ENCODE assay signal across 18 cellular contexts in genomic region chr1:160371691-160372208, GRCh38. TPM values are rescaled to one million over a fixed set of nuclear protein-coding genes. Genes with fewer than 3 reads are reported as not detected.
DNase-seq lines count a peak whose midpoint lies in the region; ATAC-seq and TF ChIP-seq lines count a peak whose summit lies in the region.
"Had no signal": no experiment of that assay in that cellular context is flagged by ENCODE, and none has a peak within 500 bp of the region (broad histone marks: within the 10 kb centered on the region; RNA-seq: fewer than 3 reads in every experiment).

No MANE protein-coding gene starts in this region.

- H2BK12ac ChIP-seq in trophoblast cell (ENCODE audit: low read length) = no peak overlapping the region

- no peak overlapping the region for H3K4me2 ChIP-seq in trophoblast cell (ENCODE audit: low read length)
- H3K4me2 ChIP-seq: PC-9 had no signal

- peaks cover 3% of the 10 kb centered on the region for H3K27me3 Mint-ChIP-seq in dendritic cell treated with granulocyte-macrophage colony-stimulating factor and Interleukin-4, amounts not matched to agents 40 ng/mL and 50 ng/mL, for 4 days
- peaks cover 13% of the 10 kb centered on the region for H3K27me3 Mint-ChIP-seq in osteocyte (ENCODE audit: unreplicated experiment)

- no peaks in the 10 kb centered on the region for H3K36me3 Mint-ChIP-seq in dendritic cell treated with granulocyte-macrophage colony-stimulating factor and Interleukin-4, amounts not matched to agents 40 ng/mL and 50 ng/mL, for 4 days (ENCODE audit: low read depth)
- no peaks in the 10 kb centered on the region for H3K36me3 Mint-ChIP-seq in osteocyte (ENCODE audit: unreplicated experiment)

- H3K4me1 ChIP-seq in trophoblast cell (ENCODE audit: control insufficient read depth in 1 of 2, insufficient read depth in 2 of 2, low read length in 2 of 2) = peaks cover 4 to 6% of the 10 kb centered on the region in 2 experiments

- no peaks in the 10 kb centered on the region for H3K9me3 ChIP-seq in trophoblast cell (ENCODE audit: insufficient read depth, low read depth, low read length)
- H3K9me3 ChIP-seq: SJSA1 had no signal

- H3K79me1 ChIP-seq in trophoblast cell (ENCODE audit: low read length) = no peaks in the 10 kb centered on the region

- no peak overlapping the region for H3K9ac ChIP-seq in trophoblast cell (ENCODE audit: low read length)

- H3K23ac ChIP-seq in trophoblast cell (ENCODE audit: low read length) = no peak overlapping the region

- no peak overlapping the region for H4K91ac ChIP-seq in trophoblast cell (ENCODE audit: low read depth, low read length)

- no peaks in the 10 kb centered on the region for H3K79me2 ChIP-seq in trophoblast cell (ENCODE audit: control insufficient read depth, insufficient read depth, low read length, poor library complexity)

- H3K4ac ChIP-seq in trophoblast cell (ENCODE audit: low read depth, low read length) = no peak overlapping the region

- no peaks in the 10 kb centered on the region for H3K9me3 Mint-ChIP-seq in dendritic cell treated with granulocyte-macrophage colony-stimulating factor and Interleukin-4, amounts not matched to agents 40 ng/mL and 50 ng/mL, for 4 days
- H3K9me3 Mint-ChIP-seq in osteocyte (ENCODE audit: unreplicated experiment) = no peaks in the 10 kb centered on the region
- H3K9me3 Mint-ChIP-seq: H9 had no signal

- H2BK120ac ChIP-seq in trophoblast cell (ENCODE audit: insufficient read depth, low read length, poor library complexity) = no peak overlapping the region

- H4K12ac ChIP-seq in trophoblast cell (ENCODE audit: low read depth, low read length) = no peak overlapping the region

- H2AFZ ChIP-seq in trophoblast cell (ENCODE audit: insufficient read depth, low read length, poor library complexity) = no peak overlapping the region
- H2AFZ ChIP-seq: PC-9 had no signal

- H3K4me3 Mint-ChIP-seq in dendritic cell treated with granulocyte-macrophage colony-stimulating factor and Interleukin-4, amounts not matched to agents 40 ng/mL and 50 ng/mL, for 4 days = peak overlapping the region; percentile 7
- H3K4me3 Mint-ChIP-seq in osteocyte (ENCODE audit: unreplicated experiment) = no peak overlapping the region
- H3K4me3 Mint-ChIP-seq: H9 had no signal

- H3K4me3 ChIP-seq in trophoblast cell (ENCODE audit: low read depth, low read length) = no peak overlapping the region
- H3K4me3 ChIP-seq: PC-9, SJSA1 had no signal

- H4K8ac ChIP-seq in trophoblast cell (ENCODE audit: low read depth, low read length) = no peak overlapping the region

- H2AK5ac ChIP-seq in trophoblast cell (ENCODE audit: low read length) = no peak overlapping the region

- H3K4me1 Mint-ChIP-seq in dendritic cell treated with granulocyte-macrophage colony-stimulating factor and Interleukin-4, amounts not matched to agents 40 ng/mL and 50 ng/mL, for 4 days (ENCODE audit: low read depth) = peaks cover 87% of the 10 kb centered on the region
- peaks cover 11% of the 10 kb centered on the region for H3K4me1 Mint-ChIP-seq in osteocyte (ENCODE audit: unreplicated experiment)

- H3K27me3 ChIP-seq in trophoblast cell (ENCODE audit: insufficient read depth, low read length) = no peaks in the 10 kb centered on the region
- H3K27me3 ChIP-seq: SJSA1 had no signal

- ATAC-seq in GM21576 (IDR thresholded peaks at IDR 0.05; ENCODE audit: unreplicated experiment) = no peak

- no peak overlapping the region for H3K27ac ChIP-seq in trophoblast cell (ENCODE audit: low read depth, low read length)
- H3K27ac ChIP-seq: PC-9, RWPE1, SJSA1 had no signal

- no peak overlapping the region for H3K14ac ChIP-seq in trophoblast cell (ENCODE audit: low read length)

- H3K27ac Mint-ChIP-seq in dendritic cell treated with granulocyte-macrophage colony-stimulating factor and Interleukin-4, amounts not matched to agents 40 ng/mL and 50 ng/mL, for 4 days = peak overlapping the region; percentile 81
- no peak overlapping the region for H3K27ac Mint-ChIP-seq in osteocyte (ENCODE audit: unreplicated experiment)

- peak; percentile 91 for DNase-seq in CD1c-positive myeloid dendritic cell (ENCODE audit: extremely low spot score)
- peak; percentile 51 for DNase-seq in MV-4-11 (lab: John Stamatoyannopoulos, UW)
- peak; percentile 13 for DNase-seq in osteocyte (ENCODE audit: extremely low spot score, unreplicated experiment)
- DNase-seq in kidney glomerular epithelial cell (lab: John Stamatoyannopoulos, UW) = no peak
- DNase-seq in trophoblast cell = no peak
- DNase-seq: DMS79 treated with DMSO at 0.1 percent for 48 hours, H9, MM.1S, NCI-H1105 treated with DMSO at 0.1 percent for 48 hours, NCI-H187, NCI-H2107, NCI-H2227 treated with DMSO at 0.1 percent for 48 hours had no signal

- intact Hi-C loops in dendritic cell treated with granulocyte-macrophage colony-stimulating factor and Interleukin-4, amounts not matched to agents 40 ng/mL and 50 ng/mL, for 4 days (cut with micrococcal nuclease) = loop anchor here (10.0 kb wide), 1 partner anchor 47 kb away; no protein-coding TSS in a partner anchor

- H3K18ac ChIP-seq in trophoblast cell (ENCODE audit: low read length) = no peak overlapping the region

- no peaks in the 10 kb centered on the region for H3K36me3 ChIP-seq in trophoblast cell (ENCODE audit: control insufficient read depth in 1 of 2, insufficient read depth in 2 of 2, low read length in 2 of 2)
- H3K36me3 ChIP-seq: SJSA1 had no signal

- no peak overlapping the region for H2BK5ac ChIP-seq in trophoblast cell (ENCODE audit: low read depth, low read length, poor library complexity)

- WGBS in trophoblast cell (ENCODE audit: extremely low coverage, insufficient coverage, insufficient read length) = no CpG with 5 or more reads among the region's 5 CpGs

- no peak for TF ChIP-seq CTCF in osteocyte (IDR thresholded peaks at IDR 0.05)

RNA-seq across cellular contexts. Expression of gene NHLH1, which starts 4.9 kb away (rescaled TPM):
- total RNA-seq in osteocyte = 0.16 and 0.31 TPM in 2 replicates
- polyA plus RNA-seq in trophoblast cell (2013) = 0.51 and 0.62 TPM in 2 replicates
- total RNA-seq: LHCN-M2 had no signal

RNA-seq across cellular contexts. Expression of gene NCSTN, which starts 28.6 kb away (rescaled TPM):
- 126 and 132 TPM in 2 replicates for total RNA-seq in osteocyte
- polyA plus RNA-seq in trophoblast cell (2013) = 106 and 117 TPM in 2 replicates

RNA-seq across cellular contexts. Expression of gene VANGL2, which starts 28.6 kb away (rescaled TPM):
- 16.4 and 17.7 TPM in 2 replicates for total RNA-seq in osteocyte
- polyA plus RNA-seq in trophoblast cell (2013) = 22.6 and 23.1 TPM in 2 replicates

RNA-seq across cellular contexts. Expression of gene COPA, which starts 28.7 kb away (rescaled TPM):
- 236 and 241 TPM in 2 replicates for total RNA-seq in osteocyte
- polyA plus RNA-seq in trophoblast cell (2013) = 176 and 178 TPM in 2 replicates

Comparison
In these comparisons a context has a peak if more than half of its experiments do, and no peak if none do; other contexts are left out.
1. DNase-seq: peak in CD1c-positive myeloid dendritic cell (single experiment), MV-4-11 (single experiment) and osteocyte (single experiment); none in kidney glomerular epithelial cell (single experiment) and trophoblast cell (0 of 2).